8 cellular contexts compared by ENCODE assay signal in genomic region chr10:1057106-1057657, GRCh38. TPM values are rescaled to one million over a fixed set of nuclear protein-coding genes. Genes with fewer than 3 reads are reported as not detected.
DNase-seq lines count a peak whose midpoint lies in the region; ATAC-seq lines count a peak whose summit lies in the region.

No MANE protein-coding gene starts in this region.

- H3K36me3 ChIP-seq in adipocyte (ENCODE audit: control insufficient read depth, insufficient read depth, low read length, severe bottlenecking) (peaks cover 17% of the 10 kb centered on the region), iPS-18a (ENCODE audit: control insufficient read depth, low read depth, low read length) (peaks cover 21% of the 10 kb centered on the region)

- no peaks in the 10 kb centered on the region for H3K27me3 ChIP-seq in adipocyte (replicated peaks; ENCODE audit: control insufficient read depth, insufficient read depth, low read length)
- H3K27me3 ChIP-seq in iPS-18a (ENCODE audit: control insufficient read depth, insufficient read depth, low read length), result no peaks in the 10 kb centered on the region

- H3K27ac Mint-ChIP-seq in stimulated activated naive B cell treated with anti-CD40 and anti-IgM and Interleukin-4, amounts not matched to agents 10 μg/mL and 1 μg/mL and 100 μg/mL, for 72 hours, result peak overlapping the region; percentile 97

- H3K9me3 ChIP-seq in adipocyte (ENCODE audit: control insufficient read depth, low read length) (no peaks in the 10 kb centered on the region), iPS-18a (ENCODE audit: control insufficient read depth, low read depth, low read length) (no peaks in the 10 kb centered on the region)

- peak overlapping the region; percentile 99 for H3K9ac ChIP-seq in adipocyte (ENCODE audit: low read length)
- H3K9ac ChIP-seq in iPS-18a (ENCODE audit: low read length), result peak overlapping the region; percentile 39

- H3K4me3 ChIP-seq in adipocyte (ENCODE audit: low read length), result peak overlapping the region; percentile 99
- H3K4me3 ChIP-seq in iPS-18a (ENCODE audit: low read length), result peak overlapping the region; percentile 97

- no peaks in the 10 kb centered on the region for H3K27me3 Mint-ChIP-seq in stimulated activated naive B cell treated with anti-CD40 and anti-IgM and Interleukin-4, amounts not matched to agents 10 μg/mL and 1 μg/mL and 100 μg/mL, for 72 hours

- H3K4me3 Mint-ChIP-seq in stimulated activated naive B cell treated with anti-CD40 and anti-IgM and Interleukin-4, amounts not matched to agents 10 μg/mL and 1 μg/mL and 100 μg/mL, for 72 hours, result peak overlapping the region; percentile 100

- peaks cover 42 to 73% of the 10 kb centered on the region in 2 donors for H3K4me1 Mint-ChIP-seq in stimulated activated naive B cell treated with anti-CD40 and anti-IgM and Interleukin-4, amounts not matched to agents 10 μg/mL and 1 μg/mL and 100 μg/mL, for 72 hours

- peak; percentile 24 for DNase-seq in DMS 273 (lab: John Stamatoyannopoulos, UW; ENCODE audit: unreplicated experiment)
- no peak for DNase-seq in DMS 273 treated with DMSO at 0.1 percent for 48 hours (lab: John Stamatoyannopoulos, UW)
- peak; percentile 29 for DNase-seq in HuH-7 (ENCODE audit: low spot score)
- DNase-seq in adipocyte (ENCODE audit: low read depth), result peak; percentile 35
- DNase-seq in stimulated activated naive B cell treated with anti-CD40 and anti-IgM and Interleukin-4, amounts not matched to agents 10 μg/mL and 1 μg/mL and 100 μg/mL, for 72 hours, result no peak
- no peak for DNase-seq in SHP77 treated with DMSO at 0.1 percent for 48 hours (lab: John Stamatoyannopoulos, UW)
- no peak for DNase-seq in A172 (ENCODE audit: low spot score)

- peaks cover 23 to 46% of the 10 kb centered on the region in 2 donors for H3K36me3 Mint-ChIP-seq in stimulated activated naive B cell treated with anti-CD40 and anti-IgM and Interleukin-4, amounts not matched to agents 10 μg/mL and 1 μg/mL and 100 μg/mL, for 72 hours

- H3K27ac ChIP-seq in iPS-18a (ENCODE audit: low read length), result no peak overlapping the region

- peak; percentile 19 to 24 for ATAC-seq in stimulated activated naive B cell treated with anti-CD40 and anti-IgM and Interleukin-4, amounts not matched to agents 10 μg/mL and 1 μg/mL and 100 μg/mL, for 72 hours (replicated peaks)

- H3K4me1 ChIP-seq in adipocyte (ENCODE audit: control insufficient read depth, insufficient read depth, low read length) (peaks cover 26% of the 10 kb centered on the region), iPS-18a (ENCODE audit: control insufficient read depth, low read depth, low read length) (peaks cover 4% of the 10 kb centered on the region)

- H3K9me3 Mint-ChIP-seq in stimulated activated naive B cell treated with anti-CD40 and anti-IgM and Interleukin-4, amounts not matched to agents 10 μg/mL and 1 μg/mL and 100 μg/mL, for 72 hours, result no peaks in the 10 kb centered on the region

RNA-seq across cellular contexts. Expression of gene WDR37, which starts 1.0 kb away (rescaled TPM):
- total RNA-seq in A172 (2014; rRNA removed; shearing (Covaris generic)), result 8.8 and 10.1 TPM in 2 replicates

RNA-seq across cellular contexts. Expression of gene IDI1, which starts 8.3 kb away (rescaled TPM):
- total RNA-seq in A172 (2014; rRNA removed; shearing (Covaris generic)), result 104 and 119 TPM in 2 replicates

RNA-seq across cellular contexts. Expression of gene IDI2, which starts 31.5 kb away (rescaled TPM):
- not detected in 2 replicates for total RNA-seq in A172 (2014; rRNA removed; shearing (Covaris generic))

Comparison
In these comparisons a context has a peak if more than half of its experiments do, and no peak if none do; other contexts are left out.
1. DNase-seq: peak in DMS 273 (single experiment), HuH-7 (single experiment) and adipocyte (single experiment); none in DMS 273 treated with DMSO at 0.1 percent for 48 hours (single experiment), stimulated activated naive B cell treated with anti-CD40 and anti-IgM and Interleukin-4, amounts not matched to agents 10 μg/mL and 1 μg/mL and 100 μg/mL, for 72 hours (single experiment), SHP77 treated with DMSO at 0.1 percent for 48 hours (single experiment) and A172 (single experiment).